Comparison of ENCODE assay signal across 8 cellular contexts in genomic region chr15:22980189-22981136, GRCh38. TPM values are rescaled to one million over a fixed set of nuclear protein-coding genes. Genes with fewer than 3 reads are reported as not detected.
A peak's percentile ranks its signal among the peaks of the same experiment; 100 is the strongest.
DNase-seq lines count a peak whose midpoint lies in the region; ATAC-seq and TF ChIP-seq lines count a peak whose summit lies in the region.

TSS of gene CYFIP1 (minus strand) at chr15:22980368. CDS start at chr15:22947285, 33,083 bp downstream.

- WGBS in urinary bladder, result under 1% methylated on average over 98 of the region's 99 CpGs

- H3K27me3 ChIP-seq in ACC112 (ENCODE audit: insufficient read depth, low read length), result no peaks in the 10 kb centered on the region

- peaks cover 6% of the 10 kb centered on the region for H3K4me1 ChIP-seq in ACC112 (ENCODE audit: control insufficient read depth, insufficient read depth, low read length, unreplicated experiment)
- no peaks in the 10 kb centered on the region for H3K4me1 ChIP-seq in urinary bladder (ENCODE audit: insufficient read depth)

- intact Hi-C loops in activated T-helper 1 cell treated with anti-CD3 and anti-CD28 coated beads, Interleukin-12 subunit alpha, Interleukin-12 subunit beta, Interleukin-2, Interleukin-4 antibody, amounts not matched to agents 30 ng/mL and 10 ng/mL and 1 ng/mL, durations not matched to agents 14 hours and 24 hours and 36 hours (cut with micrococcal nuclease), result no loop called here

- peaks cover 16% of the 10 kb centered on the region for H3K4me1 Mint-ChIP-seq in activated T-helper 1 cell treated with anti-CD3 and anti-CD28 coated beads, Interleukin-12 subunit alpha, Interleukin-12 subunit beta, Interleukin-2, Interleukin-4 antibody, amounts not matched to agents 30 ng/mL and 10 ng/mL and 1 ng/mL, durations not matched to agents 14 hours and 24 hours and 36 hours (ENCODE audit: low read depth)
- H3K4me1 Mint-ChIP-seq in naive thymus-derived CD8-positive, alpha-beta T cell, result peaks cover 8 to 17% (median 16%) of the 10 kb centered on the region in 4 donors

- H3K4me3 ChIP-seq in ACC112 (ENCODE audit: low read depth, low read length) (peak within 1 kb of the TSS; percentile 100), GM12865 (ENCODE audit: low read depth, low read length) (peak within 1 kb of the TSS; percentile 98), fibroblast of villous mesenchyme (ENCODE audit: low read depth, low read length) (peak within 1 kb of the TSS; percentile 85), urinary bladder (ENCODE audit: low read depth, low read length) (peak within 1 kb of the TSS; percentile 91)

- H3K79me2 ChIP-seq in ACC112 (ENCODE audit: control insufficient read depth, insufficient read depth, low read length, unreplicated experiment), result peaks cover 39% of the 10 kb centered on the region

- no peak for TF ChIP-seq CTCF in GM12865 (IDR thresholded peaks at IDR 0.05; ENCODE audit: insufficient read depth, low read depth, low read length, missing control alignments)
- no peak for TF ChIP-seq CTCF in fibroblast of villous mesenchyme (IDR thresholded peaks at IDR 0.05; ENCODE audit: insufficient read depth, low read depth, low read length)

- no peaks in the 10 kb centered on the region for H3K36me3 Mint-ChIP-seq in activated T-helper 1 cell treated with anti-CD3 and anti-CD28 coated beads, Interleukin-12 subunit alpha, Interleukin-12 subunit beta, Interleukin-2, Interleukin-4 antibody, amounts not matched to agents 30 ng/mL and 10 ng/mL and 1 ng/mL, durations not matched to agents 14 hours and 24 hours and 36 hours (ENCODE audit: low read depth)
- peaks cover 0 to 2% (median 0%) of the 10 kb centered on the region in 3 donors for H3K36me3 Mint-ChIP-seq in naive thymus-derived CD8-positive, alpha-beta T cell

- H3K27me3 Mint-ChIP-seq in activated T-helper 1 cell treated with anti-CD3 and anti-CD28 coated beads, Interleukin-12 subunit alpha, Interleukin-12 subunit beta, Interleukin-2, Interleukin-4 antibody, amounts not matched to agents 30 ng/mL and 10 ng/mL and 1 ng/mL, durations not matched to agents 14 hours and 24 hours and 36 hours (ENCODE audit: insufficient read depth), result peaks cover 15% of the 10 kb centered on the region
- H3K27me3 Mint-ChIP-seq in naive thymus-derived CD8-positive, alpha-beta T cell, result peaks cover 12 to 36% (median 19%) of the 10 kb centered on the region in 5 donors

- H3K36me3 ChIP-seq in ACC112 (ENCODE audit: insufficient read depth, low read length) (no peaks in the 10 kb centered on the region), urinary bladder (ENCODE audit: insufficient read depth) (no peaks in the 10 kb centered on the region)

- peak within 1 kb of the TSS; percentile 92 for H2AFZ ChIP-seq in ACC112 (ENCODE audit: low read length, unreplicated experiment)

- DNase-seq in GM12865 (ENCODE audit: low read depth), result peak; percentile 60
- DNase-seq in NCI-H345 (lab: John Stamatoyannopoulos, UW), result peak; percentile 52
- DNase-seq in activated T-helper 1 cell treated with anti-CD3 and anti-CD28 coated beads, Interleukin-12 subunit alpha, Interleukin-12 subunit beta, Interleukin-2, Interleukin-4 antibody, amounts not matched to agents 30 ng/mL and 10 ng/mL and 1 ng/mL, durations not matched to agents 14 hours and 24 hours and 36 hours (ENCODE audit: low spot score), result peak; percentile 31
- DNase-seq in fibroblast of villous mesenchyme (ENCODE audit: low read depth), result peak; percentile 83
- DNase-seq in naive thymus-derived CD8-positive, alpha-beta T cell, result peak in 2 of 10 donors; percentile 7 to 11

- peak within 1 kb of the TSS; percentile 95 for H3K4me3 Mint-ChIP-seq in activated T-helper 1 cell treated with anti-CD3 and anti-CD28 coated beads, Interleukin-12 subunit alpha, Interleukin-12 subunit beta, Interleukin-2, Interleukin-4 antibody, amounts not matched to agents 30 ng/mL and 10 ng/mL and 1 ng/mL, durations not matched to agents 14 hours and 24 hours and 36 hours
- peak within 1 kb of the TSS; percentile 81 to 93 (median 87) for H3K4me3 Mint-ChIP-seq in naive thymus-derived CD8-positive, alpha-beta T cell

- POLR2A ChIA-PET in naive thymus-derived CD8-positive, alpha-beta T cell (lab: Charles Lee), result no interaction called here

- peak within 1 kb of the TSS; percentile 59 for H3K27ac ChIP-seq in ACC112 (ENCODE audit: low read depth, low read length)
- peak within 1 kb of the TSS; percentile 70 for H3K27ac ChIP-seq in urinary bladder (ENCODE audit: low read depth)

- peak; percentile 69 for ATAC-seq in HG02870 (IDR thresholded peaks at IDR 0.05; ENCODE audit: unreplicated experiment)
- peak; percentile 36 to 61 for ATAC-seq in naive thymus-derived CD8-positive, alpha-beta T cell

- H3K9me3 Mint-ChIP-seq in activated T-helper 1 cell treated with anti-CD3 and anti-CD28 coated beads, Interleukin-12 subunit alpha, Interleukin-12 subunit beta, Interleukin-2, Interleukin-4 antibody, amounts not matched to agents 30 ng/mL and 10 ng/mL and 1 ng/mL, durations not matched to agents 14 hours and 24 hours and 36 hours, result no peaks in the 10 kb centered on the region
- no peaks in the 10 kb centered on the region for H3K9me3 Mint-ChIP-seq in naive thymus-derived CD8-positive, alpha-beta T cell

- peak within 1 kb of the TSS; percentile 24 for H3K27ac Mint-ChIP-seq in activated T-helper 1 cell treated with anti-CD3 and anti-CD28 coated beads, Interleukin-12 subunit alpha, Interleukin-12 subunit beta, Interleukin-2, Interleukin-4 antibody, amounts not matched to agents 30 ng/mL and 10 ng/mL and 1 ng/mL, durations not matched to agents 14 hours and 24 hours and 36 hours
- H3K27ac Mint-ChIP-seq in naive thymus-derived CD8-positive, alpha-beta T cell, result peak within 1 kb of the TSS in 4 of 10 donors; percentile 5 to 76 (median 40)

RNA-seq across cellular contexts. Expression of gene CYFIP1, which starts in this region (rescaled TPM):
- total RNA-seq in activated T-helper 1 cell treated with anti-CD3 and anti-CD28 coated beads, Interleukin-12 subunit alpha, Interleukin-12 subunit beta, Interleukin-2, Interleukin-4 antibody, amounts not matched to agents 30 ng/mL and 10 ng/mL and 1 ng/mL, durations not matched to agents 14 hours and 24 hours and 36 hours, result 50.7 and 57.5 TPM in 2 replicates
- total RNA-seq in fibroblast of villous mesenchyme (89.9 and 108 TPM in 2 replicates), urinary bladder (85.0 TPM)
- total RNA-seq in naive thymus-derived CD8-positive, alpha-beta T cell, result 1 to 10 TPM; 2.8 to 4.1 TPM
- 1 to 10 TPM in 1 of 3 donors, under 1 TPM in 2; 0.34 to 1.6 (median 0.74) TPM for polyA plus RNA-seq in naive thymus-derived CD8-positive, alpha-beta T cell
- 49.6 TPM for polyA plus RNA-seq in urinary bladder

Comparison
In these comparisons a context has a peak if more than half of its experiments do, and no peak if none do; other contexts are left out.
1. RNA of gene CYFIP1 (total RNA-seq): 89.9 to 108 TPM in fibroblast of villous mesenchyme, 85.0 TPM in urinary bladder (single experiment) and 50.7 to 57.5 TPM in activated T-helper 1 cell treated with anti-CD3 and anti-CD28 coated beads, Interleukin-12 subunit alpha, Interleukin-12 subunit beta, Interleukin-2, Interleukin-4 antibody, amounts not matched to agents 30 ng/mL and 10 ng/mL and 1 ng/mL, durations not matched to agents 14 hours and 24 hours and 36 hours; 2.8 to 4.1 TPM in naive thymus-derived CD8-positive, alpha-beta T cell; every median in the first group is over 10 times any median in the second.
2. RNA of gene CYFIP1 (polyA plus RNA-seq): 49.6 TPM in urinary bladder (single experiment); 0.34 to 1.6 TPM in naive thymus-derived CD8-positive, alpha-beta T cell; every median in the first group is over 10 times any median in the second.
3. Peak in every context shown above with its lines, with median percentiles within 50 percentile points of each other: H3K4me3 ChIP-seq.